ENCODE assay signal across 24 cellular contexts in the genomic region with DNA sequence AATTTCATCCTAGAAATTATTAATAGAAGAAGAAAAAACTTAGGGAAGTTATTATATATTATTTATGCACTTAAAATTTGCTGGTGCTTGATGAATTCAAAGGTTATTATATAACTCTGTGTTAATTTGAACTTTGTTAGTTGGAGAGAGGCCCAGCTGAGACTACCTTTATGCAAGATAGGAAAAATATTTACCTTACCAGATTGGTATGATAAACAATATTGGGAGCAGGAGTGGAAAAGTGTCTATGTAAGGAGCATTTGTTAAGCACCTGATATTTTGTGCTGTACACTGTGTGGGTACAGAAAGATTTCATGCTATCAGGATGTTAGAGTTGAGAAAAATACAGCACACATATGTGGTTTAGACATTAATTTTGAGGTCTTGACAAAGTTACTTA.
"Had no signal": no experiment of that assay in that cellular context is flagged by ENCODE, and none has a peak within 500 bp of the region (broad histone marks: within the 10 kb centered on the region; RNA-seq: fewer than 3 reads in every experiment).

No MANE protein-coding gene starts in this region.

- DNase-seq: dermis blood vessel endothelial cell; dorsolateral prefrontal cortex; effector CD4-positive, alpha-beta T cell; effector memory CD4-positive, alpha-beta T cell; erythroblast; esophagus squamous epithelium; foreskin fibroblast; foreskin melanocyte; gastrocnemius medialis; glutamatergic neuron; head of caudate nucleus; heart right ventricle; hippocampal formation; left cardiac atrium; left ventricle myocardium inferior; lower lobe of right lung; mesenchymal stem cell; mucosa of descending colon had no signal

- FAIRE-seq: colon, endothelial cell of umbilical vein, keratinocyte had no signal

- ATAC-seq: esophagus mucosa, gastrocnemius medialis, heart right ventricle, lower lobe of right lung, mucosa of descending colon had no signal

- H3K9me3 ChIP-seq: esophagus squamous epithelium, gastrocnemius medialis, mucosa of descending colon had no signal

- H3K27me3 ChIP-seq: dorsolateral prefrontal cortex, esophagus squamous epithelium, gastrocnemius medialis, heart right ventricle had no signal

- H3K4me3 ChIP-seq: coronary artery, dorsolateral prefrontal cortex, esophagus squamous epithelium, gastrocnemius medialis, heart right ventricle, left ventricle myocardium inferior, lower lobe of right lung, mucosa of descending colon had no signal

- H3K36me3 ChIP-seq: esophagus squamous epithelium, gastrocnemius medialis, heart right ventricle, left ventricle myocardium inferior, lower lobe of right lung had no signal

- H3K4me1 ChIP-seq: esophagus squamous epithelium, gastrocnemius medialis, heart right ventricle, left ventricle myocardium inferior, lower lobe of right lung had no signal

- H3K27ac ChIP-seq: coronary artery, epithelial cell of prostate, esophagus squamous epithelium, gastrocnemius medialis, heart right ventricle, left ventricle myocardium inferior, lower lobe of right lung had no signal
